In genomic region chr6:165848099-165848461, GRCh38 we compare ENCODE assay signal across 22 cellular contexts.
A peak's percentile ranks its signal among the peaks of the same experiment; 100 is the strongest.
DNase-seq lines count a peak whose midpoint lies in the region; ATAC-seq and TF ChIP-seq lines count a peak whose summit lies in the region.
"Had no signal": no experiment of that assay in that cellular context is flagged by ENCODE, and none has a peak within 500 bp of the region (broad histone marks: within the 10 kb centered on the region; RNA-seq: fewer than 3 reads in every experiment).

No MANE protein-coding gene starts in this region.

- no peaks in the 10 kb centered on the region for H3K79me2 ChIP-seq in neural cell (replicated peaks; ENCODE audit: insufficient read depth, low read length)

- no peak for TF ChIP-seq EP300 in neural cell (conservative IDR thresholded peaks at IDR 0.05; ENCODE audit: poor library complexity, severe bottlenecking)

- H3K4me1 Mint-ChIP-seq in chondrocyte (ENCODE audit: low read depth), result peaks cover 7% of the 10 kb centered on the region
- peaks cover 0 to 6% of the 10 kb centered on the region in 2 donors for H3K4me1 Mint-ChIP-seq in effector memory CD8-positive, alpha-beta T cell (ENCODE audit: low read depth in 2 of 2)
- H3K4me1 Mint-ChIP-seq: B cell had no signal

- ATAC-seq in effector memory CD8-positive, alpha-beta T cell (replicated peaks), result no peak
- no peak for ATAC-seq in HG03457 (IDR thresholded peaks at IDR 0.05; ENCODE audit: unreplicated experiment)
- ATAC-seq: activated CD4-positive, CD25-positive, alpha-beta regulatory T cell treated with anti-CD3 and anti-CD28 coated beads, Interleukin-2, amount 50 U/mL, for 24 hours had no signal

- no peak for TF ChIP-seq RAD21 in neural cell (conservative IDR thresholded peaks at IDR 0.05)

- TF ChIP-seq CTCF in GM12864 (IDR thresholded peaks at IDR 0.05; ENCODE audit: low read depth, low read length, missing control alignments) (peak; percentile 15), HEK293 (tag by site-specific recombination; IDR thresholded peaks at IDR 0.05) (no peak), chondrocyte (IDR thresholded peaks at IDR 0.05) (peak; percentile 55), neural cell (IDR thresholded peaks at IDR 0.05; ENCODE audit: poor library complexity, severe bottlenecking) (peak; percentile 21), GM20000 (IDR thresholded peaks at IDR 0.05; ENCODE audit: extremely low read depth, missing control alignments) (no peak)

- H3K36me3 Mint-ChIP-seq in chondrocyte (ENCODE audit: low read depth), result peaks cover 2% of the 10 kb centered on the region
- H3K36me3 Mint-ChIP-seq in effector memory CD8-positive, alpha-beta T cell (ENCODE audit: insufficient read depth), result peaks cover 2% of the 10 kb centered on the region
- H3K36me3 Mint-ChIP-seq: naive B cell had no signal

- H3K36me3 ChIP-seq in HEK293 (ENCODE audit: control insufficient read depth in 2 of 2, insufficient read depth in 1 of 2, low read length in 2 of 2), result no peaks in the 10 kb centered on the region
- no peaks in the 10 kb centered on the region for H3K36me3 ChIP-seq in neural cell (ENCODE audit: insufficient read depth, low read length)
- H3K36me3 ChIP-seq: HAP-1, heart left ventricle, prostate gland had no signal

- H3K9me3 ChIP-seq in HEK293 (ENCODE audit: control insufficient read depth, insufficient read depth, low read depth, low read length), result no peaks in the 10 kb centered on the region
- H3K9me3 ChIP-seq in neural cell (ENCODE audit: low read length), result no peaks in the 10 kb centered on the region
- H3K9me3 ChIP-seq: HAP-1, heart left ventricle, prostate gland had no signal

- H3K27me3 Mint-ChIP-seq in chondrocyte (ENCODE audit: low read depth), result peaks cover 20% of the 10 kb centered on the region
- H3K27me3 Mint-ChIP-seq in effector memory CD8-positive, alpha-beta T cell, result peaks cover 55 to 82% of the 10 kb centered on the region in 2 donors

- H4K20me1 ChIP-seq in neural cell (ENCODE audit: insufficient read depth), result no peaks in the 10 kb centered on the region

- peaks cover 6% of the 10 kb centered on the region for H3K27me3 ChIP-seq in neural cell (ENCODE audit: insufficient read depth, low read depth, low read length)

- H3K4me2 ChIP-seq in neural cell (ENCODE audit: low read length), result no peak overlapping the region

- H3K4me1 ChIP-seq in HEK293 (ENCODE audit: control insufficient read depth, insufficient read depth, low read length), result peaks cover 19% of the 10 kb centered on the region
- H3K4me1 ChIP-seq: prostate gland had no signal

- no peaks in the 10 kb centered on the region for H3F3A ChIP-seq in neural cell (ENCODE audit: insufficient read depth, low read length, poor library complexity, severe bottlenecking)

- H3K27ac Mint-ChIP-seq in chondrocyte (ENCODE audit: unreplicated experiment), result no peak overlapping the region
- H3K27ac Mint-ChIP-seq in effector memory CD8-positive, alpha-beta T cell, result no peak overlapping the region
- H3K27ac Mint-ChIP-seq: B cell, naive B cell had no signal

- H3K4me3 ChIP-seq in GM12864 (ENCODE audit: low read depth, low read length) (no peak overlapping the region), HEK293 (ENCODE audit: low read depth, low read length) (no peak overlapping the region), neural cell (ENCODE audit: low read length) (no peak overlapping the region)
- H3K4me3 ChIP-seq: HAP-1, heart left ventricle, prostate gland had no signal

- POLR2A ChIA-PET in HEK293 (lab: Yijun Ruan, JAX), result no interaction called here

- no peaks in the 10 kb centered on the region for H3K9me3 Mint-ChIP-seq in chondrocyte (ENCODE audit: low read depth)
- H3K9me3 Mint-ChIP-seq in effector memory CD8-positive, alpha-beta T cell, result no peaks in the 10 kb centered on the region

- no peak overlapping the region for H3K9ac ChIP-seq in neural cell (ENCODE audit: low read length)

- H3K4me3 Mint-ChIP-seq in chondrocyte (ENCODE audit: unreplicated experiment), result no peak overlapping the region
- H3K4me3 Mint-ChIP-seq in effector memory CD8-positive, alpha-beta T cell, result no peak overlapping the region
- H3K4me3 Mint-ChIP-seq: B cell, naive B cell had no signal

- no peak overlapping the region for H2AFZ ChIP-seq in neural cell (ENCODE audit: low read depth, low read length)

- CTCF ChIA-PET in HEK293 (lab: Yijun Ruan, JAX), result interaction anchor here (0.6 to 5.7 kb wide), 8 partner anchors 9 to 408 kb away, joined by 3 to 28 read pairs (median 6); no protein-coding TSS in a partner anchor

- no peak overlapping the region for H3K27ac ChIP-seq in HEK293 (ENCODE audit: extremely low read depth, low read depth, low read length)
- no peak overlapping the region for H3K27ac ChIP-seq in neural cell (ENCODE audit: low read length)
- H3K27ac ChIP-seq: prostate gland had no signal

- DNase-seq in GM12864 (ENCODE audit: low read depth) (no peak), chondrocyte (ENCODE audit: low spot score) (no peak), GM20000 (ENCODE audit: low spot score) (no peak)
- no peak for DNase-seq in effector memory CD8-positive, alpha-beta T cell
- DNase-seq: activated effector memory CD4-positive, alpha-beta T cell treated with anti-CD3 and anti-CD28 coated beads, Interleukin-2, amount 50 U/mL, for 16 hours; effector CD4-positive, alpha-beta T cell; KBM-7; mammary epithelial cell; naive B cell; NCI-H1092 treated with DMSO at 0.1 percent for 48 hours; NCI-H2081 treated with DMSO at 0.1 percent for 48 hours; NCI-H526; OCI-M1; substantia nigra had no signal

- no peaks in the 10 kb centered on the region for H3K9me2 ChIP-seq in neural cell (ENCODE audit: insufficient read depth, low read length)

TF ChIP-seq in HEK293, 187 proteins besides CTCF, POLR2A, EP300 and RAD21:
- no peak for TF ChIP-seq AEBP2 (tag by site-specific recombination; IDR thresholded peaks at IDR 0.05; ENCODE audit: borderline replicate concordance)
- peak; percentile 53; the same call in 1 of the 2 replicates for TF ChIP-seq ZNF202 (tag by site-specific recombination; IDR thresholded peaks at IDR 0.05; ENCODE audit: borderline replicate concordance)

TF ChIP-seq in neural cell, 6 proteins besides CTCF, POLR2A, EP300 and RAD21:
- TF ChIP-seq MXI1 (conservative IDR thresholded peaks at IDR 0.05; ENCODE audit: poor library complexity, severe bottlenecking), result no peak
- no peak for TF ChIP-seq EZH2 (IDR thresholded peaks at IDR 0.05; ENCODE audit: borderline replicate concordance, insufficient read depth, low read length, poor library complexity, severe bottlenecking)
- TF ChIP-seq POLR2AphosphoS5 (IDR thresholded peaks at IDR 0.05), result no peak
- no peak for TF ChIP-seq REST (IDR thresholded peaks at IDR 0.05; ENCODE audit: borderline replicate concordance)
- TF ChIP-seq TAF1 (IDR thresholded peaks at IDR 0.05; ENCODE audit: low read depth), result no peak
- TF ChIP-seq SMC3 (conservative IDR thresholded peaks at IDR 0.05; ENCODE audit: poor library complexity), result no peak
TF ChIP-seq in neural cell: peak in this region for 0.

Comparison
In these comparisons a context has a peak if more than half of its experiments do, and no peak if none do; other contexts are left out.
1. CTCF ChIP-seq: peak in GM12864 (single experiment), chondrocyte (single experiment) and neural cell (single experiment); none in HEK293 (single experiment) and GM20000 (single experiment).